Comparison of ENCODE assay signal across 1 cellular context in genomic region chr13:45361596-45362206, GRCh38.
TF ChIP-seq lines count a peak whose summit lies in the region.

No MANE protein-coding gene starts in this region.

TF ChIP-seq in IMR-90, 13 proteins besides CTCF, POLR2A, EP300 and RAD21 (continued from another document):
- TF ChIP-seq, protein P1, sequence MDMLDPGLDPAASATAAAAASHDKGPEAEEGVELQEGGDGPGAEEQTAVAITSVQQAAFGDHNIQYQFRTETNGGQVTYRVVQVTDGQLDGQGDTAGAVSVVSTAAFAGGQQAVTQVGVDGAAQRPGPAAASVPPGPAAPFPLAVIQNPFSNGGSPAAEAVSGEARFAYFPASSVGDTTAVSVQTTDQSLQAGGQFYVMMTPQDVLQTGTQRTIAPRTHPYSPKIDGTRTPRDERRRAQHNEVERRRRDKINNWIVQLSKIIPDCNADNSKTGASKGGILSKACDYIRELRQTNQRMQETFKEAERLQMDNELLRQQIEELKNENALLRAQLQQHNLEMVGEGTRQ (IDR thresholded peaks at IDR 0.05; ENCODE audit: low read depth, low read length), result no peak
- TF ChIP-seq BHLHE40 (IDR thresholded peaks at IDR 0.05; ENCODE audit: low read depth, low read length) (no peak), MAZ (IDR thresholded peaks at IDR 0.05; ENCODE audit: borderline replicate concordance, low read depth, low read length) (no peak), CEBPB (IDR thresholded peaks at IDR 0.05; ENCODE audit: low read depth, low read length) (no peak)
